In genomic region chr4:187606581-187606980, GRCh38 we compare ENCODE assay signal across 8 cellular contexts.
DNase-seq lines count a peak whose midpoint lies in the region; ATAC-seq and TF ChIP-seq lines count a peak whose summit lies in the region.

No MANE protein-coding gene starts in this region.

- no peaks in the 10 kb centered on the region for H3K36me3 ChIP-seq in SJCRH30

- no peak overlapping the region for H3K27ac Mint-ChIP-seq in progenitor cell of endocrine pancreas

- TF ChIP-seq CTCF in AG04449 (IDR thresholded peaks at IDR 0.05; ENCODE audit: insufficient read depth, low read length, missing control alignments) = peak; percentile 73
- TF ChIP-seq CTCF in fibroblast of the aortic adventitia (IDR thresholded peaks at IDR 0.05; ENCODE audit: insufficient read depth, low read length) = peak; percentile 42
- peak; percentile 93 for TF ChIP-seq CTCF in progenitor cell of endocrine pancreas (IDR thresholded peaks at IDR 0.05; ENCODE audit: unreplicated experiment)

- no peaks in the 10 kb centered on the region for H3K27me3 ChIP-seq in SJCRH30

- peaks cover 5% of the 10 kb centered on the region for H3K27me3 Mint-ChIP-seq in progenitor cell of endocrine pancreas

- ATAC-seq in HG03442 (IDR thresholded peaks at IDR 0.05; ENCODE audit: unreplicated experiment) = peak; percentile 67

- H3K4me3 ChIP-seq in AG04449 (ENCODE audit: low read depth, low read length) (no peak overlapping the region), SJCRH30 (no peak overlapping the region), fibroblast of the aortic adventitia (ENCODE audit: low read depth, low read length) (no peak overlapping the region)

- intact Hi-C loops in posterior vena cava (cut with DNase I) = no loop called here

- CTCF ChIA-PET in AG04449 (lab: Yijun Ruan, JAX) = interaction anchor here (0.9 to 1.8 kb wide), 7 partner anchors 10 to 1595 kb away, joined by 3 to 6 read pairs (median 3); no protein-coding TSS in a partner anchor

- H3K4me1 Mint-ChIP-seq in progenitor cell of endocrine pancreas (ENCODE audit: low read depth) = peaks cover 5% of the 10 kb centered on the region

- POLR2A ChIA-PET in AG04449 (lab: Yijun Ruan, JAX) = no interaction called here

- no peaks in the 10 kb centered on the region for H3K9me3 Mint-ChIP-seq in progenitor cell of endocrine pancreas (ENCODE audit: low read depth)

- H3K9me3 ChIP-seq in SJCRH30 (replicated peaks) = no peaks in the 10 kb centered on the region

- no peak overlapping the region for H3K4me3 Mint-ChIP-seq in progenitor cell of endocrine pancreas (ENCODE audit: low read depth)

- no peak for DNase-seq in AG04449 (ENCODE audit: low read depth, low spot score)
- peak; percentile 68 for DNase-seq in ELR (ENCODE audit: low read depth)
- DNase-seq in SJCRH30 = peak; percentile 31 to 67
- DNase-seq in fibroblast of the aortic adventitia (ENCODE audit: low read depth) = peak; percentile 14
- DNase-seq in progenitor cell of endocrine pancreas (ENCODE audit: low spot score, unreplicated experiment) = no peak
- no peak for DNase-seq in activated effector memory CD4-positive, alpha-beta T cell treated with anti-CD3 and anti-CD28 coated beads, Interleukin-2, amount 50 U/mL, for 16 hours
- DNase-seq in posterior vena cava (ENCODE audit: low spot score) = no peak

- H3K27ac ChIP-seq in SJCRH30 = no peak overlapping the region

- H3K4me1 ChIP-seq in SJCRH30 = peaks cover 4% of the 10 kb centered on the region; the same call in 1 of the 2 replicates

- H3K36me3 Mint-ChIP-seq in progenitor cell of endocrine pancreas (ENCODE audit: insufficient read depth) = no peaks in the 10 kb centered on the region

Comparison
In these comparisons a context has a peak if more than half of its experiments do, and no peak if none do; other contexts are left out.
1. DNase-seq: peak in ELR (single experiment), SJCRH30 (2 of 2) and fibroblast of the aortic adventitia (single experiment); none in AG04449 (single experiment), progenitor cell of endocrine pancreas (single experiment), activated effector memory CD4-positive, alpha-beta T cell treated with anti-CD3 and anti-CD28 coated beads, Interleukin-2, amount 50 U/mL, for 16 hours (single experiment) and posterior vena cava (single experiment).
2. CTCF ChIP-seq: peak in every context shown above with its lines; median percentile 93 in progenitor cell of endocrine pancreas; 73 in AG04449; 42 in fibroblast of the aortic adventitia.